Comparison of ENCODE assay signal across 9 cellular contexts in the genomic region with DNA sequence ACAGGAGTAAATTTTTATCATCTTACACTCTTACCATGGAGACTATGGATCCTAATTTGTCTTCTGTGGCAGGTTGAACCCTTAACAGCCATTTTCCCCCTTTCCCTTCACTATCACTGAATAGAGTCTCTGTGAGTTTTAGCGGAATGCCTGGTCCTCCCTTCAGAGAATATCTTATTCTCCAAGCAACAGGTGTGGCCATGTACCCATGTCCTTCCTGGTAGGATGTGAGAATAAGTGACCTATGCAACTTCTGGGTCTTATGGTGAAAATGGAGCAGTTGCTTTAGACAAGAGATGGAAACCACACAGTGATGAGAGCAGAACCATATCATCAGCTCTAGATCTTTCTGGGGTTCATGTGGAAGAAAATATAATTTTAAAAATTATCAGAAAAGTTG.
"Had no signal": no experiment of that assay in that cellular context is flagged by ENCODE, and none has a peak within 500 bp of the region (broad histone marks: within the 10 kb centered on the region; RNA-seq: fewer than 3 reads in every experiment).

No MANE protein-coding gene starts in this region.

- H3K27ac ChIP-seq: GM23248 had no signal

- H3K4me3 ChIP-seq: GM23248, GM23338, HAP-1 had no signal

- H3K36me3 ChIP-seq: HAP-1 had no signal

- ATAC-seq: GM23338, HCT116 had no signal

- H3K9me3 ChIP-seq: HAP-1 had no signal

- H3K4me1 ChIP-seq: HAP-1 had no signal

- DNase-seq: GM23248, GOT3, H7, H9, HCEC 1CT, HFFc6 had no signal
